Comparison of ENCODE assay signal across 8 cellular contexts in genomic region chr22:35539487-35539886, GRCh38. TPM values are rescaled to one million over a fixed set of nuclear protein-coding genes. Genes with fewer than 3 reads are reported as not detected.
A peak's percentile ranks its signal among the peaks of the same experiment; 100 is the strongest.
DNase-seq lines count a peak whose midpoint lies in the region; ATAC-seq and TF ChIP-seq lines count a peak whose summit lies in the region.

No MANE protein-coding gene starts in this region.

- no peaks in the 10 kb centered on the region for H3K9me3 Mint-ChIP-seq in CD4-positive, alpha-beta memory T cell
- no peaks in the 10 kb centered on the region for H3K9me3 Mint-ChIP-seq in central memory CD8-positive, alpha-beta T cell

- peak overlapping the region; percentile 31 to 71 (median 66) for H3K4me3 Mint-ChIP-seq in CD4-positive, alpha-beta memory T cell
- peak overlapping the region; percentile 67 for H3K4me3 Mint-ChIP-seq in central memory CD8-positive, alpha-beta T cell

- H3K36me3 Mint-ChIP-seq in CD4-positive, alpha-beta memory T cell, result no peaks in the 10 kb centered on the region
- H3K36me3 Mint-ChIP-seq in central memory CD8-positive, alpha-beta T cell (ENCODE audit: insufficient read depth), result peaks cover 2% of the 10 kb centered on the region

- DNase-seq in CD4-positive, alpha-beta memory T cell, result no peak
- DNase-seq in central memory CD8-positive, alpha-beta T cell (ENCODE audit: low spot score in 2 of 2), result no peak
- no peak for DNase-seq in RKO (ENCODE audit: low spot score)
- no peak for DNase-seq in germinal center (ENCODE audit: low spot score)
- no peak for DNase-seq in NCI-H2081 treated with DMSO at 0.1 percent for 48 hours (lab: John Stamatoyannopoulos, UW)
- no peak for DNase-seq in NCI-H146 treated with DMSO at 0.1 percent for 48 hours (lab: John Stamatoyannopoulos, UW; ENCODE audit: unreplicated experiment)

- H3K4me1 Mint-ChIP-seq in CD4-positive, alpha-beta memory T cell, result peaks cover 5 to 17% (median 10%) of the 10 kb centered on the region in 4 donors
- peaks cover 11% of the 10 kb centered on the region for H3K4me1 Mint-ChIP-seq in central memory CD8-positive, alpha-beta T cell

- CTCF ChIA-PET in CD4-positive, alpha-beta memory T cell (lab: Charles Lee; ENCODE audit: partially characterized antibody), result interaction anchor here (1.4 kb wide), 1 partner anchor 36 kb away, joined by 3 read pairs; no protein-coding TSS in a partner anchor

- H3K4me2 ChIP-seq in KMS-11, result peak overlapping the region; percentile 74; the same call in 1 of the 2 replicates

- H4K20me1 ChIP-seq in KMS-11 (ENCODE audit: insufficient read depth), result no peaks in the 10 kb centered on the region

- no peak overlapping the region for H3K27ac ChIP-seq in CD4-positive, alpha-beta memory T cell (ENCODE audit: low read depth, low read length)
- H3K27ac ChIP-seq in KMS-11, result no peak overlapping the region

- H3K4me3 ChIP-seq in CD4-positive, alpha-beta memory T cell (ENCODE audit: low read length in 2 of 2), result no peak overlapping the region
- H3K4me3 ChIP-seq in KMS-11 (IDR thresholded peaks at IDR 0.05; ENCODE audit: insufficient read depth, low read depth, low read length) (no peak overlapping the region), neuron (ENCODE audit: low read length) (peak overlapping the region; percentile 49)

- no peaks in the 10 kb centered on the region for H3K36me3 ChIP-seq in CD4-positive, alpha-beta memory T cell (ENCODE audit: insufficient read depth, low read length)
- H3K36me3 ChIP-seq in KMS-11 (ENCODE audit: insufficient read depth), result no peaks in the 10 kb centered on the region
- H3K36me3 ChIP-seq in neuron (ENCODE audit: insufficient read depth, low read length), result no peaks in the 10 kb centered on the region

- no peak for ATAC-seq in central memory CD8-positive, alpha-beta T cell (replicated peaks; ENCODE audit: extremely low read depth, poor library complexity, severe bottlenecking)

- peaks cover 12% of the 10 kb centered on the region for H3K4me1 ChIP-seq in CD4-positive, alpha-beta memory T cell (ENCODE audit: insufficient read depth, low read length)
- H3K4me1 ChIP-seq in KMS-11 (ENCODE audit: low read depth, poor library complexity, severe bottlenecking), result peaks cover 14% of the 10 kb centered on the region
- peaks cover 7% of the 10 kb centered on the region for H3K4me1 ChIP-seq in neuron (ENCODE audit: insufficient read depth, low read length)

- POLR2A ChIA-PET in CD4-positive, alpha-beta memory T cell (lab: Charles Lee; ENCODE audit: partially characterized antibody), result no interaction called here

- H3K27me3 Mint-ChIP-seq in CD4-positive, alpha-beta memory T cell, result peaks cover 10 to 20% of the 10 kb centered on the region in 2 donors
- peaks cover 34% of the 10 kb centered on the region for H3K27me3 Mint-ChIP-seq in central memory CD8-positive, alpha-beta T cell

- H3K27ac Mint-ChIP-seq in CD4-positive, alpha-beta memory T cell, result peak overlapping the region in 1 of 7 donors; percentile 17
- H3K27ac Mint-ChIP-seq in central memory CD8-positive, alpha-beta T cell (ENCODE audit: low read depth), result no peak overlapping the region

- peak overlapping the region; percentile 77; the same call in 1 of the 2 replicates for H3K9ac ChIP-seq in KMS-11

- H3K9me3 ChIP-seq in CD4-positive, alpha-beta memory T cell (ENCODE audit: control insufficient read depth in 1 of 2, low read length in 2 of 2), result no peaks in the 10 kb centered on the region
- H3K9me3 ChIP-seq in neuron (ENCODE audit: low read length), result no peaks in the 10 kb centered on the region

- intact Hi-C loops in CD4-positive, alpha-beta memory T cell (cut with micrococcal nuclease), result no loop called here

- no peaks in the 10 kb centered on the region for H3K79me2 ChIP-seq in KMS-11 (ENCODE audit: insufficient read depth, low read depth)

- no peak for TF ChIP-seq CTCF in KMS-11 (conservative IDR thresholded peaks at IDR 0.05; ENCODE audit: low read depth, low read length)

- H2AFZ ChIP-seq in KMS-11 (ENCODE audit: low read depth) (peak overlapping the region; percentile 93), neuron (ENCODE audit: low read depth, low read length) (no peak overlapping the region)

- peaks cover 12% of the 10 kb centered on the region for H3K27me3 ChIP-seq in CD4-positive, alpha-beta memory T cell (ENCODE audit: insufficient read depth, low read length)
- H3K27me3 ChIP-seq in KMS-11 (ENCODE audit: insufficient read depth, low read depth) (peaks cover 30% of the 10 kb centered on the region), neuron (ENCODE audit: insufficient read depth, low read length) (peaks cover 52% of the 10 kb centered on the region)

RNA-seq across cellular contexts. Expression of gene RASD2, which starts 1.1 kb away (rescaled TPM):
- total RNA-seq in CD4-positive, alpha-beta memory T cell, result not detected
- polyA plus RNA-seq in CD4-positive, alpha-beta memory T cell, result under 1 TPM in 1 of 2 donors, not detected in 1; 0.13 TPM
